8 cellular contexts compared by ENCODE assay signal in the genomic region with DNA sequence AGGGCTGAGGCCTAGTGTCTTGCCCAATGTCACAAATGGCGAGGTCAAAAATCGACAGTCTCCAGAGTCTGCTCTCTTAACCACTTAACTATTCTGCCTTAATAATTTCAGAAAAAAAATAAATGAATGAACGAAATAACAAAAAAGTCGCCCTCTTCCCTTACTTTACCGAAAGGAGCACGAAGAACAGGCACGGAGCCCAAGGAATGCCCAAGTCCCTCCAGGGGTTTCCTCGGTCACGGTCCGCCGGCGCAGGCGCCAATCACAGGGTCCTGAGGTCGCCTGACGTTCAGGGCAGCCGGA. TPM values are rescaled to one million over a fixed set of nuclear protein-coding genes. Genes with fewer than 3 reads are reported as not detected.
DNase-seq lines count a peak whose midpoint lies in the region; ATAC-seq, FAIRE-seq and TF ChIP-seq lines count a peak whose summit lies in the region.

No MANE protein-coding gene starts in this region.

- H3K4me3 ChIP-seq in BE2C (ENCODE audit: low read depth, low read length) (peak overlapping the region; percentile 91), HAP-1 (peak overlapping the region; percentile 77), fibroblast of villous mesenchyme (ENCODE audit: low read depth, low read length) (peak overlapping the region; percentile 98), prostate gland (peak overlapping the region; percentile 66 to 90)

- peaks cover 3% of the 10 kb centered on the region; the same call in 1 of the 2 replicates for H3K4me1 ChIP-seq in BE2C
- H3K4me1 ChIP-seq in HAP-1: peaks cover 20% of the 10 kb centered on the region
- H3K4me1 ChIP-seq in prostate gland (replicated peaks): peaks cover 6% of the 10 kb centered on the region

- H3K36me3 ChIP-seq in BE2C (peaks cover 39% of the 10 kb centered on the region), HAP-1 (replicated peaks) (peaks cover 33% of the 10 kb centered on the region), prostate gland (no peaks in the 10 kb centered on the region)

- peak overlapping the region; percentile 86 to 93 for H3K27ac ChIP-seq in prostate gland

- H3K9me3 ChIP-seq in BE2C: no peaks in the 10 kb centered on the region
- no peaks in the 10 kb centered on the region for H3K9me3 ChIP-seq in HAP-1
- no peaks in the 10 kb centered on the region for H3K9me3 ChIP-seq in prostate gland

- peak; percentile 91 for ATAC-seq in SK-N-SH treated with all-trans-retinoic acid at 6 μM for 48 hours

- 0% methylated on average over 15 of the region's 16 CpGs for WGBS in prostate gland

- FAIRE-seq in GM19239 (lab: Jason Lieb, UNC): no peak

- no peaks in the 10 kb centered on the region for H3K27me3 ChIP-seq in BE2C
- H3K27me3 ChIP-seq in HAP-1 (ENCODE audit: low read depth): no peaks in the 10 kb centered on the region
- no peaks in the 10 kb centered on the region for H3K27me3 ChIP-seq in prostate gland (replicated peaks; ENCODE audit: insufficient read depth)

- no peak for TF ChIP-seq CTCF in BE2C (IDR thresholded peaks at IDR 0.05; ENCODE audit: low read depth, low read length)
- no peak for TF ChIP-seq CTCF in fibroblast of villous mesenchyme (IDR thresholded peaks at IDR 0.05; ENCODE audit: insufficient read depth, low read depth, low read length)
- no peak for TF ChIP-seq CTCF in prostate gland (IDR thresholded peaks at IDR 0.05)
- no peak for TF ChIP-seq CTCF in GM20000 (IDR thresholded peaks at IDR 0.05; ENCODE audit: extremely low read depth, missing control alignments)
- TF ChIP-seq CTCF in GM10266 (IDR thresholded peaks at IDR 0.05; ENCODE audit: control insufficient read depth, insufficient read depth, low read depth, missing control alignments): no peak

- intact Hi-C loops in prostate gland (cut with DNase I): no loop called here

- TF ChIP-seq POLR2A in prostate gland (IDR thresholded peaks at IDR 0.05): no peak

- in situ Hi-C loops in HAP-1 (cut with MboI; ENCODE audit: low sequenced_read_pairs): no loop called here

- DNase-seq in BE2C (no peak), HAP-1 (ENCODE audit: low spot score in 2 of 2) (no peak), fibroblast of villous mesenchyme (ENCODE audit: low read depth) (no peak), prostate gland (ENCODE audit: low spot score) (no peak), GM20000 (ENCODE audit: low spot score) (no peak), GM19239 (ENCODE audit: insufficient read length, low spot score) (no peak), GM10266 (ENCODE audit: extremely low spot score) (no peak)

TF ChIP-seq in SK-N-SH treated with all-trans-retinoic acid at 6 μM for 48 hours, 23 proteins besides CTCF, POLR2A, EP300 and RAD21:
- TF ChIP-seq, protein P1, sequence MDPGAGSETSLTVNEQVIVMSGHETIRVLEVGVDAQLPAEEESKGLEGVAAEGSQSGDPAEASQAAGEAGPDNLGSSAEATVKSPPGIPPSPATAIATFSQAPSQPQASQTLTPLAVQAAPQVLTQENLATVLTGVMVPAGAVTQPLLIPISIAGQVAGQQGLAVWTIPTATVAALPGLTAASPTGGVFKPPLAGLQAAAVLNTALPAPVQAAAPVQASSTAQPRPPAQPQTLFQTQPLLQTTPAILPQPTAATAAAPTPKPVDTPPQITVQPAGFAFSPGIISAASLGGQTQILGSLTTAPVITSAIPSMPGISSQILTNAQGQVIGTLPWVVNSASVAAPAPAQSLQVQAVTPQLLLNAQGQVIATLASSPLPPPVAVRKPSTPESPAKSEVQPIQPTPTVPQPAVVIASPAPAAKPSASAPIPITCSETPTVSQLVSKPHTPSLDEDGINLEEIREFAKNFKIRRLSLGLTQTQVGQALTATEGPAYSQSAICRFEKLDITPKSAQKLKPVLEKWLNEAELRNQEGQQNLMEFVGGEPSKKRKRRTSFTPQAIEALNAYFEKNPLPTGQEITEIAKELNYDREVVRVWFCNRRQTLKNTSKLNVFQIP (CRISPR knock-in tag; IDR thresholded peaks at IDR 0.05; ENCODE audit: borderline replicate concordance, low read depth): no peak
- TF ChIP-seq ZNF8 (CRISPR knock-in tag; IDR thresholded peaks at IDR 0.05): peak; percentile 31; the same call in 1 of the 2 replicates

RNA-seq across cellular contexts. Expression of a gene that starts 0.3 kb away (rescaled TPM):
- polyA plus RNA-seq in BE2C (2012; ENCODE audit: insufficient read depth, insufficient read length, low read depth): 49.4 TPM
- 36.1 and 38.4 TPM in 2 replicates for total RNA-seq in fibroblast of villous mesenchyme
- 10 to 100 TPM; 18.6 to 34.2 TPM for total RNA-seq in prostate gland

RNA-seq across cellular contexts. Expression of a gene that starts 0.6 kb away (rescaled TPM):
- 29.2 TPM for polyA plus RNA-seq in BE2C (2012; ENCODE audit: insufficient read depth, insufficient read length, low read depth)
- 28.7 and 31.1 TPM in 2 replicates for total RNA-seq in fibroblast of villous mesenchyme
- total RNA-seq in prostate gland: 10 to 100 TPM; 19.8 to 37.9 TPM

RNA-seq across cellular contexts. Expression of a gene that starts 34.3 kb away (rescaled TPM):
- 35.7 TPM for polyA plus RNA-seq in BE2C (2012; ENCODE audit: insufficient read depth, insufficient read length, low read depth)
- 34.5 and 35.0 TPM in 2 replicates for total RNA-seq in fibroblast of villous mesenchyme
- total RNA-seq in prostate gland: 10 to 100 TPM; 27.7 to 34.5 TPM

RNA-seq across cellular contexts. Expression of a gene that starts 34.3 kb away (rescaled TPM):
- 4.1 TPM for polyA plus RNA-seq in BE2C (2012; ENCODE audit: insufficient read depth, insufficient read length, low read depth)
- 1.3 and 1.9 TPM in 2 replicates for total RNA-seq in fibroblast of villous mesenchyme
- total RNA-seq in prostate gland: 1 to 10 TPM; 6.2 to 8.3 TPM
